Comparison of ENCODE assay signal across 20 cellular contexts in the genomic region with DNA sequence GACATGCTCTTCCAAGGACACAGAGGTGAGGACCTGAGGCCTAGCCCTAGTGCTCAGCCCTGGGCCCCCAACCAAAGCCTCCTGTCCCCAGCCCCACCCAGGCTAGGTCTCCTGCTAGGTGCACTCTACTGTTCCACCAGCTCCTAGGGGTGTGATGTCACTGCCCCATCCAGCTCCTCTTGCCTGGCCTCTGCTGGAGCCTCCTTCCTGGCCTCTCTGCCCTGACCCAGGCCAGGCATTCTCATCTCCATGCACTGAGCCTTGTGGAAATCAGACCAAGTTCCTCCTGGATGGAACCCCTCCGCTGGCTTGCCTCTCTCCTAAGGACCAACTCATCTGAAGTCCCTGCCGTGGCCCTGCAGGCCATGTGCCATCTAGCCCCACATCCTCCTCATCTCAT.
"Had no signal": no experiment of that assay in that cellular context is flagged by ENCODE, and none has a peak within 500 bp of the region (broad histone marks: within the 10 kb centered on the region; RNA-seq: fewer than 3 reads in every experiment).

No MANE protein-coding gene starts in this region.

- H3K79me2 ChIP-seq: hepatocyte had no signal

- H3K4me3 Mint-ChIP-seq: dendritic cell treated with granulocyte-macrophage colony-stimulating factor and Interleukin-4, amounts not matched to agents 40 ng/mL and 50 ng/mL, for 4 days; effector memory CD8-positive, alpha-beta T cell; naive B cell; nephron; stimulated activated effector memory CD8-positive, alpha-beta T cell treated with anti-CD3 and anti-CD28 coated beads, Interleukin-12 subunit alpha, Interleukin-12 subunit beta, amount 100 ng/mL, for 72 hours had no signal

- H3K27ac ChIP-seq: esophagus squamous epithelium, foreskin keratinocyte, hepatocyte, ovary, stomach had no signal

- H3K9me3 Mint-ChIP-seq: dendritic cell treated with granulocyte-macrophage colony-stimulating factor and Interleukin-4, amounts not matched to agents 40 ng/mL and 50 ng/mL, for 4 days; effector memory CD8-positive, alpha-beta T cell; nephron; stimulated activated effector memory CD8-positive, alpha-beta T cell treated with anti-CD3 and anti-CD28 coated beads, Interleukin-12 subunit alpha, Interleukin-12 subunit beta, amount 100 ng/mL, for 72 hours had no signal

- H3K4me1 Mint-ChIP-seq: naive B cell; nephron; stimulated activated effector memory CD8-positive, alpha-beta T cell treated with anti-CD3 and anti-CD28 coated beads, Interleukin-12 subunit alpha, Interleukin-12 subunit beta, amount 100 ng/mL, for 72 hours had no signal

- H3K9me3 ChIP-seq: esophagus squamous epithelium, ovary, stomach had no signal

- DNase-seq: effector memory CD8-positive, alpha-beta T cell; esophagus squamous epithelium; foreskin keratinocyte; head of caudate nucleus; mesendoderm; naive B cell; nucleus accumbens; ovary; right cardiac atrium; small intestine; stimulated activated CD4-positive, alpha-beta T cell treated with anti-CD3 and anti-CD28 coated beads, Interleukin-2, amount 100 ng/mL, for 48 hours; stimulated activated CD8-positive, alpha-beta memory T cell treated with anti-CD3 and anti-CD28 coated beads, Interleukin-4, amount 100 ng/mL, for 48 hours; stomach; substantia nigra; trophoblast cell had no signal

- H3K27me3 Mint-ChIP-seq: dendritic cell treated with granulocyte-macrophage colony-stimulating factor and Interleukin-4, amounts not matched to agents 40 ng/mL and 50 ng/mL, for 4 days had no signal

- ATAC-seq: effector memory CD8-positive, alpha-beta T cell; foreskin keratinocyte; right cardiac atrium; stimulated activated effector memory CD8-positive, alpha-beta T cell treated with anti-CD3 and anti-CD28 coated beads, Interleukin-12 subunit alpha, Interleukin-12 subunit beta, amount 100 ng/mL, for 72 hours had no signal

- H3K36me3 Mint-ChIP-seq: naive B cell; stimulated activated effector memory CD8-positive, alpha-beta T cell treated with anti-CD3 and anti-CD28 coated beads, Interleukin-12 subunit alpha, Interleukin-12 subunit beta, amount 100 ng/mL, for 72 hours had no signal

- H3K4me1 ChIP-seq: esophagus squamous epithelium, foreskin keratinocyte, stomach had no signal

- H3K27me3 ChIP-seq: hepatocyte, ovary, stomach had no signal

- H3K4me2 ChIP-seq: hepatocyte had no signal

- H3K27ac Mint-ChIP-seq: dendritic cell treated with granulocyte-macrophage colony-stimulating factor and Interleukin-4, amounts not matched to agents 40 ng/mL and 50 ng/mL, for 4 days; effector memory CD8-positive, alpha-beta T cell; naive B cell; nephron; progenitor cell of endocrine pancreas; stimulated activated effector memory CD8-positive, alpha-beta T cell treated with anti-CD3 and anti-CD28 coated beads, Interleukin-12 subunit alpha, Interleukin-12 subunit beta, amount 100 ng/mL, for 72 hours had no signal

- H3K4me3 ChIP-seq: esophagus squamous epithelium, hepatocyte, ovary, stomach had no signal

- H2AFZ ChIP-seq: hepatocyte had no signal

- H3K36me3 ChIP-seq: esophagus squamous epithelium, ovary, stomach had no signal
